Comparison of ENCODE assay signal across 21 cellular contexts in genomic region chr13:52847682-52848432, GRCh38. TPM values are rescaled to one million over a fixed set of nuclear protein-coding genes. Genes with fewer than 3 reads are reported as not detected.
DNase-seq lines count a peak whose midpoint lies in the region; ATAC-seq and TF ChIP-seq lines count a peak whose summit lies in the region.
"Had no signal": no experiment of that assay in that cellular context is flagged by ENCODE, and none has a peak within 500 bp of the region (broad histone marks: within the 10 kb centered on the region; RNA-seq: fewer than 3 reads in every experiment).

No MANE protein-coding gene starts in this region.

- TF ChIP-seq CTCF in smooth muscle cell (IDR thresholded peaks at IDR 0.05; ENCODE audit: borderline replicate concordance, insufficient read depth, poor library complexity, severe bottlenecking): no peak

- H3K36me3 Mint-ChIP-seq in activated CD8-positive, alpha-beta memory T cell treated with anti-CD3 and anti-CD28 coated beads, Interleukin-2, amount 10 ng/mL, durations not matched to agents 7 days and 5 days: no peaks in the 10 kb centered on the region
- H3K36me3 Mint-ChIP-seq in activated T-helper 1 cell treated with anti-CD3 and anti-CD28 coated beads, Interleukin-12 subunit alpha, Interleukin-12 subunit beta, Interleukin-2, Interleukin-4 antibody, amounts not matched to agents 30 ng/mL and 10 ng/mL and 1 ng/mL, durations not matched to agents 14 hours and 24 hours and 36 hours (ENCODE audit: low read depth): peaks cover 3% of the 10 kb centered on the region

- peaks cover 13% of the 10 kb centered on the region for H3K4me1 Mint-ChIP-seq in activated CD8-positive, alpha-beta memory T cell treated with anti-CD3 and anti-CD28 coated beads, Interleukin-2, amount 10 ng/mL, durations not matched to agents 7 days and 5 days
- no peaks in the 10 kb centered on the region for H3K4me1 Mint-ChIP-seq in activated T-helper 1 cell treated with anti-CD3 and anti-CD28 coated beads, Interleukin-12 subunit alpha, Interleukin-12 subunit beta, Interleukin-2, Interleukin-4 antibody, amounts not matched to agents 30 ng/mL and 10 ng/mL and 1 ng/mL, durations not matched to agents 14 hours and 24 hours and 36 hours (ENCODE audit: low read depth)

- H3K27me3 Mint-ChIP-seq in activated CD8-positive, alpha-beta memory T cell treated with anti-CD3 and anti-CD28 coated beads, Interleukin-2, amount 10 ng/mL, durations not matched to agents 7 days and 5 days: peaks cover 81% of the 10 kb centered on the region
- peaks cover 55% of the 10 kb centered on the region for H3K27me3 Mint-ChIP-seq in activated T-helper 1 cell treated with anti-CD3 and anti-CD28 coated beads, Interleukin-12 subunit alpha, Interleukin-12 subunit beta, Interleukin-2, Interleukin-4 antibody, amounts not matched to agents 30 ng/mL and 10 ng/mL and 1 ng/mL, durations not matched to agents 14 hours and 24 hours and 36 hours (ENCODE audit: insufficient read depth)

- H3K27me3 ChIP-seq in iPS-18a (ENCODE audit: control insufficient read depth, insufficient read depth, low read length): peaks cover 61% of the 10 kb centered on the region
- H3K27me3 ChIP-seq in smooth muscle cell (ENCODE audit: low read depth): peaks cover 68% of the 10 kb centered on the region

- no peak overlapping the region for H3K27ac ChIP-seq in iPS-18a (ENCODE audit: low read length)
- no peak overlapping the region for H3K27ac ChIP-seq in smooth muscle cell (ENCODE audit: low read depth)
- H3K27ac ChIP-seq: adrenal gland, lower lobe of right lung, PC-9 had no signal

- peak overlapping the region; percentile 49 for H3K27ac Mint-ChIP-seq in activated CD8-positive, alpha-beta memory T cell treated with anti-CD3 and anti-CD28 coated beads, Interleukin-2, amount 10 ng/mL, durations not matched to agents 7 days and 5 days
- peak overlapping the region; percentile 52 for H3K27ac Mint-ChIP-seq in activated T-helper 1 cell treated with anti-CD3 and anti-CD28 coated beads, Interleukin-12 subunit alpha, Interleukin-12 subunit beta, Interleukin-2, Interleukin-4 antibody, amounts not matched to agents 30 ng/mL and 10 ng/mL and 1 ng/mL, durations not matched to agents 14 hours and 24 hours and 36 hours
- H3K27ac Mint-ChIP-seq: CD8-positive, alpha-beta memory T cell; immature natural killer cell; natural killer cell had no signal

- H2AFZ ChIP-seq in smooth muscle cell (ENCODE audit: low read depth): no peak overlapping the region
- H2AFZ ChIP-seq: PC-9 had no signal

- 22% methylated on average over 73 of the region's 75 CpGs for WGBS in smooth muscle cell (ENCODE audit: low lambda C conversion rate)

- CTCF ChIA-PET in activated CD8-positive, alpha-beta memory T cell treated with anti-CD3 and anti-CD28 coated beads, Interleukin-2, amount 10 ng/mL, durations not matched to agents 7 days and 5 days (lab: Charles Lee): no interaction called here

- H3K4me3 ChIP-seq in iPS-18a (ENCODE audit: low read length) (peak overlapping the region; percentile 83), smooth muscle cell (peak overlapping the region; percentile 25)
- H3K4me3 ChIP-seq: adrenal gland, GM12878, lower lobe of right lung, PC-9 had no signal

- H3K4me3 Mint-ChIP-seq in activated CD8-positive, alpha-beta memory T cell treated with anti-CD3 and anti-CD28 coated beads, Interleukin-2, amount 10 ng/mL, durations not matched to agents 7 days and 5 days: no peak overlapping the region
- no peak overlapping the region for H3K4me3 Mint-ChIP-seq in activated T-helper 1 cell treated with anti-CD3 and anti-CD28 coated beads, Interleukin-12 subunit alpha, Interleukin-12 subunit beta, Interleukin-2, Interleukin-4 antibody, amounts not matched to agents 30 ng/mL and 10 ng/mL and 1 ng/mL, durations not matched to agents 14 hours and 24 hours and 36 hours
- H3K4me3 Mint-ChIP-seq: natural killer cell had no signal

- no peaks in the 10 kb centered on the region for H4K20me1 ChIP-seq in smooth muscle cell (ENCODE audit: low read depth)

- H3K36me3 ChIP-seq in iPS-18a (ENCODE audit: control insufficient read depth, low read depth, low read length) (no peaks in the 10 kb centered on the region), smooth muscle cell (ENCODE audit: low read depth) (no peaks in the 10 kb centered on the region)
- H3K36me3 ChIP-seq: adrenal gland, lower lobe of right lung had no signal

- no peaks in the 10 kb centered on the region for H3K9me3 Mint-ChIP-seq in activated CD8-positive, alpha-beta memory T cell treated with anti-CD3 and anti-CD28 coated beads, Interleukin-2, amount 10 ng/mL, durations not matched to agents 7 days and 5 days (ENCODE audit: low read depth)
- peaks cover 6% of the 10 kb centered on the region for H3K9me3 Mint-ChIP-seq in activated T-helper 1 cell treated with anti-CD3 and anti-CD28 coated beads, Interleukin-12 subunit alpha, Interleukin-12 subunit beta, Interleukin-2, Interleukin-4 antibody, amounts not matched to agents 30 ng/mL and 10 ng/mL and 1 ng/mL, durations not matched to agents 14 hours and 24 hours and 36 hours
- H3K9me3 Mint-ChIP-seq: natural killer cell had no signal

- H3K4me2 ChIP-seq in smooth muscle cell: peak overlapping the region; percentile 79
- H3K4me2 ChIP-seq: PC-9 had no signal

- H3F3A ChIP-seq in smooth muscle cell (ENCODE audit: low read depth): peaks cover 11% of the 10 kb centered on the region

- intact Hi-C loops in activated T-helper 1 cell treated with anti-CD3 and anti-CD28 coated beads, Interleukin-12 subunit alpha, Interleukin-12 subunit beta, Interleukin-2, Interleukin-4 antibody, amounts not matched to agents 30 ng/mL and 10 ng/mL and 1 ng/mL, durations not matched to agents 14 hours and 24 hours and 36 hours (cut with micrococcal nuclease): loop anchor here (10.0 kb wide), 1 partner anchor 183 kb away; no protein-coding TSS in a partner anchor

- no peaks in the 10 kb centered on the region for H3K79me2 ChIP-seq in smooth muscle cell (ENCODE audit: low read depth)

- H3K9ac ChIP-seq in iPS-18a (ENCODE audit: low read length) (no peak overlapping the region), smooth muscle cell (ENCODE audit: low read depth) (no peak overlapping the region)

- H3K9me3 ChIP-seq in iPS-18a (ENCODE audit: control insufficient read depth, low read depth, low read length): no peaks in the 10 kb centered on the region
- H3K9me3 ChIP-seq in smooth muscle cell (replicated peaks; ENCODE audit: low read depth): no peaks in the 10 kb centered on the region
- H3K9me3 ChIP-seq: adrenal gland, lower lobe of right lung had no signal

- H3K4me1 ChIP-seq in iPS-18a (ENCODE audit: control insufficient read depth, low read depth, low read length) (peaks cover 19% of the 10 kb centered on the region), smooth muscle cell (ENCODE audit: low read depth) (peaks cover 16% of the 10 kb centered on the region)

- DNase-seq in activated CD8-positive, alpha-beta memory T cell treated with anti-CD3 and anti-CD28 coated beads, Interleukin-2, amount 10 ng/mL, durations not matched to agents 7 days and 5 days: no peak
- DNase-seq in activated CD8-positive, alpha-beta memory T cell treated with anti-CD3 and anti-CD28 coated beads for 24 hours: no peak
- no peak for DNase-seq in activated T-helper 1 cell treated with anti-CD3 and anti-CD28 coated beads, Interleukin-12 subunit alpha, Interleukin-12 subunit beta, Interleukin-2, Interleukin-4 antibody, amounts not matched to agents 30 ng/mL and 10 ng/mL and 1 ng/mL, durations not matched to agents 14 hours and 24 hours and 36 hours (ENCODE audit: low spot score)
- no peak for DNase-seq in smooth muscle cell (lab: John Stamatoyannopoulos, UW; ENCODE audit: unreplicated experiment)
- DNase-seq: CD8-positive, alpha-beta memory T cell; foreskin melanocyte; GOT3; natural killer cell; PC-9 had no signal

- no peak for ATAC-seq in activated CD8-positive, alpha-beta memory T cell treated with anti-CD3 and anti-CD28 coated beads, Interleukin-2, amount 10 ng/mL, durations not matched to agents 7 days and 5 days
- ATAC-seq in HG02610 (IDR thresholded peaks at IDR 0.05; ENCODE audit: unreplicated experiment): no peak
- no peak for ATAC-seq in HG03565 (IDR thresholded peaks at IDR 0.05; ENCODE audit: unreplicated experiment)
- ATAC-seq in HG03354 (IDR thresholded peaks at IDR 0.05; ENCODE audit: poor library complexity, severe bottlenecking, unreplicated experiment): no peak
- ATAC-seq: GM12878 had no signal

RNA-seq across cellular contexts. Expression of gene PCDH8, which starts 0.6 kb away (rescaled TPM):
- not detected for total RNA-seq in activated CD8-positive, alpha-beta memory T cell treated with anti-CD3 and anti-CD28 coated beads, Interleukin-2, amount 10 ng/mL, durations not matched to agents 7 days and 5 days
- total RNA-seq in activated T-helper 1 cell treated with anti-CD3 and anti-CD28 coated beads, Interleukin-12 subunit alpha, Interleukin-12 subunit beta, Interleukin-2, Interleukin-4 antibody, amounts not matched to agents 30 ng/mL and 10 ng/mL and 1 ng/mL, durations not matched to agents 14 hours and 24 hours and 36 hours: not detected in 2 replicates
- 0.58 and 0.85 TPM in 2 replicates for total RNA-seq in smooth muscle cell
- polyA plus RNA-seq in smooth muscle cell: 2.1 TPM in 1 of 2 replicates, not detected in the other
- total RNA-seq: activated CD8-positive, alpha-beta T cell treated with anti-CD3 and anti-CD28 coated beads, Interleukin-2, amount 10 ng/mL, durations not matched to agents 7 days and 5 days; CD8-positive, alpha-beta memory T cell; G401; HT-29; lower lobe of right lung; natural killer cell; PC-9 had no signal
- polyA plus RNA-seq: adrenal gland; AG04450; CD8-positive, alpha-beta memory T cell; immature natural killer cell had no signal
